23 cellular contexts compared by ENCODE assay signal in genomic region chrX:125709074-125709473, GRCh38.
"Had no signal": no experiment of that assay in that cellular context is flagged by ENCODE, and none has a peak within 500 bp of the region (broad histone marks: within the 10 kb centered on the region; RNA-seq: fewer than 3 reads in every experiment).

No MANE protein-coding gene starts in this region.

- H3K36me3 ChIP-seq: colonic mucosa, esophagus muscularis mucosa, esophagus squamous epithelium, gastrocnemius medialis, gastroesophageal sphincter, heart left ventricle had no signal

- H3K4me3 ChIP-seq: colonic mucosa, coronary artery, dorsolateral prefrontal cortex, esophagus muscularis mucosa, esophagus squamous epithelium, gastrocnemius medialis, gastroesophageal sphincter, heart left ventricle had no signal

- H3K4me1 ChIP-seq: colonic mucosa, esophagus muscularis mucosa, esophagus squamous epithelium, foreskin keratinocyte, gastrocnemius medialis, gastroesophageal sphincter, heart left ventricle had no signal

- ATAC-seq: effector memory CD8-positive, alpha-beta T cell; esophagus mucosa; foreskin keratinocyte; gastrocnemius medialis; gastroesophageal sphincter; heart left ventricle had no signal

- H3K27ac ChIP-seq: colonic mucosa, coronary artery, dorsolateral prefrontal cortex, epithelial cell of prostate, esophagus muscularis mucosa, esophagus squamous epithelium, foreskin keratinocyte, gastrocnemius medialis, gastroesophageal sphincter, heart left ventricle had no signal

- DNase-seq: colonic mucosa; cortex of kidney; dermis blood vessel endothelial cell; dorsolateral prefrontal cortex; effector CD4-positive, alpha-beta T cell; effector CD8-positive, alpha-beta T cell; effector memory CD4-positive, alpha-beta T cell; effector memory CD8-positive, alpha-beta T cell; endodermal cell; erythroblast; esophagus squamous epithelium; foreskin fibroblast; foreskin keratinocyte; foreskin melanocyte; gastrocnemius medialis; glutamatergic neuron; head of caudate nucleus; heart left ventricle had no signal

- H3K27me3 ChIP-seq: colonic mucosa, esophagus muscularis mucosa, esophagus squamous epithelium, foreskin keratinocyte, gastrocnemius medialis, gastroesophageal sphincter, heart left ventricle had no signal

- H3K9me3 ChIP-seq: colonic mucosa, esophagus muscularis mucosa, gastrocnemius medialis, gastroesophageal sphincter, heart left ventricle had no signal
